Comparison of ENCODE assay signal across 8 cellular contexts in the genomic region with DNA sequence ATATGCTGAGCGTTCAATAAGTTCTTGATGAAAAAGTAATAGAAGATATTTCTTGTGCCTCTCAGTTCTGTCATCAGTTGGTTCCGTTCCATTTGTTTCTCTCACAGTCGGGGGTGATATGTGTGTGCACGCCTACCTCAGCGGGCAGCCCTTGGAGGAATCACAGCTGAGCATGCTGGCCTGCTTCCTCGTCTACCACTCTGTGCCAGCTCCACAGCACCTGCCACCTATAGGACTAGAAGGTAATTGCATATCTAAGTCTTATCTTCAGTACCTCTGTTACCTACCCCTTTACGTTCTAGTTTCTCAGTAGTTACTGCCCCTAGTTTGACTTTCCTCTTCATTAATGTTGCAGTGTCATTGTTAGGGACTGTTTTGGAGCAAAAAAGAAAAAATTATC.
DNase-seq lines count a peak whose midpoint lies in the region; ATAC-seq, FAIRE-seq and TF ChIP-seq lines count a peak whose summit lies in the region.
"Not testable (repeated sequence)": the region's sequence is repeated elsewhere in the genome, so short reads cannot be mapped to it uniquely, and the experiment has no call there.

No MANE protein-coding gene starts in this region.

- H3K9me1 ChIP-seq in keratinocyte (ENCODE audit: control insufficient read depth, extremely low read depth, insufficient read depth, low read length), result not testable (repeated sequence)

- not testable (repeated sequence) for H3K9ac ChIP-seq in DND-41 (ENCODE audit: low read depth, low read length); keratinocyte (ENCODE audit: control insufficient read depth, extremely low read depth, insufficient read depth, low read length)

- not testable (repeated sequence) for H3K9me3 ChIP-seq in DND-41 (ENCODE audit: insufficient read depth, low read length, severe bottlenecking); Panc1 (ENCODE audit: control insufficient read depth, insufficient read depth, low read depth, low read length); keratinocyte (ENCODE audit: control insufficient read depth, low read depth, low read length)

- not testable (repeated sequence) for H3K79me2 ChIP-seq in DND-41 (ENCODE audit: insufficient read depth, low read length); keratinocyte (ENCODE audit: control insufficient read depth, insufficient read depth, low read length)

- FAIRE-seq in GM19239 (lab: Jason Lieb, UNC) (peak; percentile 89), keratinocyte (lab: Jason Lieb, UNC) (peak; percentile 73)

- dilution Hi-C loops in keratinocyte (cut with MboI; ENCODE audit: extremely low pct_ligation_motif_present, low sequenced_read_pairs), result not testable (repeated sequence)

- not testable (repeated sequence) for H2AFZ ChIP-seq in DND-41 (ENCODE audit: low read depth, low read length); keratinocyte (ENCODE audit: control insufficient read depth, low read length)

- ATAC-seq in DND-41 (ENCODE audit: insufficient read depth, low read depth) (peak; percentile 81), HG02763 (IDR thresholded peaks at IDR 0.05; ENCODE audit: unreplicated experiment) (peak; percentile 79), HG03460 (IDR thresholded peaks at IDR 0.05; ENCODE audit: unreplicated experiment) (peak; percentile 59), Panc1 (peak; percentile 96)
- peak; percentile 91 for ATAC-seq in activated naive CD8-positive, alpha-beta T cell treated with anti-CD3 and anti-CD28 coated beads, Interleukin-2, amount 50 U/mL, for 24 hours
- ATAC-seq in stimulated activated effector memory CD8-positive, alpha-beta T cell treated with anti-CD3 and anti-CD28 coated beads, Interleukin-12 subunit alpha, Interleukin-12 subunit beta, amount 100 ng/mL, for 72 hours, result peak; percentile 88

- not testable (repeated sequence) for H3K27me3 Mint-ChIP-seq in activated naive CD8-positive, alpha-beta T cell treated with anti-CD3 and anti-CD28 coated beads, Interleukin-2, amount 50 U/mL, for 24 hours

- not testable (repeated sequence) for H3K9me3 Mint-ChIP-seq in activated naive CD8-positive, alpha-beta T cell treated with anti-CD3 and anti-CD28 coated beads, Interleukin-2, amount 50 U/mL, for 24 hours; stimulated activated effector memory CD8-positive, alpha-beta T cell treated with anti-CD3 and anti-CD28 coated beads, Interleukin-12 subunit alpha, Interleukin-12 subunit beta, amount 100 ng/mL, for 72 hours

- BruUV-seq in Panc1 (replicated peaks; lab: Mats Ljungman, UMichigan), result not testable (repeated sequence)

- not testable (repeated sequence) for DNase-seq in DND-41; GM19239 (ENCODE audit: insufficient read length, low spot score); Panc1 (ENCODE audit: low read depth, low spot score); activated naive CD8-positive, alpha-beta T cell treated with anti-CD3 and anti-CD28 coated beads, Interleukin-2, amount 50 U/mL, for 24 hours; keratinocyte (ENCODE audit: low read depth, low spot score); stimulated activated effector memory CD8-positive, alpha-beta T cell treated with anti-CD3 and anti-CD28 coated beads, Interleukin-12 subunit alpha, Interleukin-12 subunit beta, amount 100 ng/mL, for 72 hours (ENCODE audit: low spot score in 2 of 2)

- not testable (repeated sequence) for H4K20me1 ChIP-seq in DND-41 (ENCODE audit: insufficient read depth, low read length); keratinocyte (ENCODE audit: control insufficient read depth, extremely low read depth, insufficient read depth, low read length)

- H3K36me3 Mint-ChIP-seq in activated naive CD8-positive, alpha-beta T cell treated with anti-CD3 and anti-CD28 coated beads, Interleukin-2, amount 50 U/mL, for 24 hours (ENCODE audit: low read depth); stimulated activated effector memory CD8-positive, alpha-beta T cell treated with anti-CD3 and anti-CD28 coated beads, Interleukin-12 subunit alpha, Interleukin-12 subunit beta, amount 100 ng/mL, for 72 hours: not testable (repeated sequence)

- intact Hi-C loops in Panc1 (cut with micrococcal nuclease; ENCODE audit: unreplicated experiment), result not testable (repeated sequence)

- not testable (repeated sequence) for H3K36me3 ChIP-seq in DND-41 (ENCODE audit: insufficient read depth, low read length); Panc1 (ENCODE audit: control insufficient read depth, insufficient read depth, low read length); keratinocyte (ENCODE audit: control insufficient read depth in 2 of 2, extremely low read depth in 1 of 2, insufficient read depth in 2 of 2, low read length in 2 of 2)

- not testable (repeated sequence) for H3K4me1 ChIP-seq in DND-41 (ENCODE audit: insufficient read depth, low read length); Panc1 (ENCODE audit: control insufficient read depth, insufficient read depth, low read length); keratinocyte (ENCODE audit: control insufficient read depth, extremely low read depth, insufficient read depth, low read length)

- H3K27ac Mint-ChIP-seq in activated naive CD8-positive, alpha-beta T cell treated with anti-CD3 and anti-CD28 coated beads, Interleukin-2, amount 50 U/mL, for 24 hours; stimulated activated effector memory CD8-positive, alpha-beta T cell treated with anti-CD3 and anti-CD28 coated beads, Interleukin-12 subunit alpha, Interleukin-12 subunit beta, amount 100 ng/mL, for 72 hours: not testable (repeated sequence)

- in situ Hi-C loops in Panc1 (cut with HindIII; ENCODE audit: low pct_unique_long_range_greater_than_20kb, low sequenced_read_pairs), result not testable (repeated sequence)

- not testable (repeated sequence) for H3K4me1 Mint-ChIP-seq in activated naive CD8-positive, alpha-beta T cell treated with anti-CD3 and anti-CD28 coated beads, Interleukin-2, amount 50 U/mL, for 24 hours; stimulated activated effector memory CD8-positive, alpha-beta T cell treated with anti-CD3 and anti-CD28 coated beads, Interleukin-12 subunit alpha, Interleukin-12 subunit beta, amount 100 ng/mL, for 72 hours

- CTCF ChIA-PET in Panc1 (lab: Charles Lee), result not testable (repeated sequence)

- H3K4me2 ChIP-seq in DND-41 (ENCODE audit: insufficient read depth, low read length); keratinocyte (ENCODE audit: control insufficient read depth, extremely low read depth, insufficient read depth, low read depth, low read length): not testable (repeated sequence)

- H3K4me3 Mint-ChIP-seq in activated naive CD8-positive, alpha-beta T cell treated with anti-CD3 and anti-CD28 coated beads, Interleukin-2, amount 50 U/mL, for 24 hours; stimulated activated effector memory CD8-positive, alpha-beta T cell treated with anti-CD3 and anti-CD28 coated beads, Interleukin-12 subunit alpha, Interleukin-12 subunit beta, amount 100 ng/mL, for 72 hours: not testable (repeated sequence)

- TF ChIP-seq CTCF in DND-41 (IDR thresholded peaks at IDR 0.05; ENCODE audit: borderline replicate concordance, extremely low read depth, low read length, poor library complexity, severe bottlenecking), result peak; percentile 3
- TF ChIP-seq CTCF in Panc1 (IDR thresholded peaks at IDR 0.05); keratinocyte (optimal IDR thresholded peaks at IDR 0.05 in 1 of 3, IDR thresholded peaks at IDR 0.05 in 1 of 3, conservative IDR thresholded peaks at IDR 0.05 in 1 of 3; ENCODE audit: extremely low read depth in 1 of 3, insufficient read depth in 2 of 3, low read length in 3 of 3): not testable (repeated sequence)

- H3K4me3 ChIP-seq in DND-41 (ENCODE audit: low read depth in 1 of 2, low read length in 2 of 2); Panc1 (ENCODE audit: low read depth in 2 of 2, low read length in 2 of 2); keratinocyte (ENCODE audit: control insufficient read depth in 2 of 3, extremely low read depth in 1 of 3, insufficient read depth in 2 of 3, low read depth in 1 of 3, low read length in 3 of 3): not testable (repeated sequence)

- POLR2A ChIA-PET in Panc1 (lab: Charles Lee), result not testable (repeated sequence)

- H3K27me3 ChIP-seq in DND-41 (ENCODE audit: insufficient read depth, low read length, poor library complexity); Panc1 (ENCODE audit: control insufficient read depth, insufficient read depth, low read length); keratinocyte (ENCODE audit: control insufficient read depth, extremely low read depth, insufficient read depth, low read length): not testable (repeated sequence)

- H3K27ac ChIP-seq in DND-41 (ENCODE audit: low read length); Panc1 (ENCODE audit: low read length); keratinocyte (ENCODE audit: control insufficient read depth, insufficient read depth, low read length): not testable (repeated sequence)
